In the genomic region with DNA sequence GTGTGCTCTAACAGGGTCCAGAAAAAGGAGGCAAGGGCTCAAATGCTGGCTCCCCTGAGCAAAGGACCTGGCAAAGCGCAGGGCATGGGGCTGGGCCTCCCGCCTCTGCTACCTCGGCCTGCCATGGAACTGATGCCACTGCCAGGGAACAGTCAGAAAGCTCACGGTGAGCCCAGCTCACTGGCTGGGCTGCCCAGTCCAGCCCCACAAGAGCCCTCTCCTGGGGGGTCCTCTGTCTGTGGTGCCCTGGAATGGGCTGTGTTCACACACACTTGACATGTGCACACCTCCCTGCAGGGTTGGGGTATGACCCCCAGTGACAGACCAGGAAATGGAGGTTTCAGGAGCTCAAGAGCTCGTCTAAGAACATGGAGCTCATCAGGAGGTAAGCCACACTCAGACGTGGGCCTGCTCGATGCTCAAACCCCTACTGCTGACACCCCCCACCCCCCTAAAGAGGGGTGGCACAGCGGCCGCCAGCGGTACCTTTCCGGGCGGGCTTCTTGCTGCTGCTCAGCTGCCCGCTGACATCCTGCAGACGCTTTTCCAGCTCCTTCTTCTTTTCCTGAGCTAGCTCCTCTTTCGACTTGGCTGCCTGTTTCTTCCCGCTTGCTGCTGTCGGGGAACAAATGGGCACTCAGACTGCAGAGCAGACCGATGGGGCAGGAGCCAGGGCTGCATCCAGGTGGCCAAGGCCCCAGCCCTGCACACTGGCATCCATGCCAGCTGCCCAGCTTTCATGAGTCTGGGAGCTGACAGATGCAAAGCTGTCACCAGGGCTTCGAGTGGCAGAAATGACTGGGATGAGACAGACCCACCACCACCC, we compare ENCODE assay signal across 25 cellular contexts.
"Had no signal": no experiment of that assay in that cellular context is flagged by ENCODE, and none has a peak within 500 bp of the region (broad histone marks: within the 10 kb centered on the region; RNA-seq: fewer than 3 reads in every experiment).

No MANE protein-coding gene starts in this region.

- H3K27ac ChIP-seq: brain microvascular endothelial cell, esophagus muscularis mucosa, foreskin keratinocyte, heart left ventricle, left lung, ovary, prostate gland, suprapubic skin, tibial artery had no signal

- H3K27me3 ChIP-seq: brain microvascular endothelial cell, esophagus muscularis mucosa, foreskin keratinocyte, heart left ventricle, left lung, ovary, suprapubic skin, tibial artery had no signal

- H3K36me3 ChIP-seq: ovary had no signal

- ATAC-seq: foreskin keratinocyte; left lung; natural killer cell; stimulated activated naive B cell treated with anti-CD40 and anti-IgM and Interleukin-4, amounts not matched to agents 10 μg/mL and 1 μg/mL and 100 μg/mL, for 72 hours; WTC11 had no signal

- DNase-seq: activated effector memory CD4-positive, alpha-beta T cell treated with anti-CD3 and anti-CD28 coated beads, Interleukin-2, amount 50 U/mL, for 16 hours; activated naive CD4-positive, alpha-beta T cell treated with anti-CD3 and anti-CD28 coated beads for 36 hours; activated T-cell treated with anti-CD3 and anti-CD28 coated beads for 4 hours; amniotic stem cell; brain microvascular endothelial cell; dermis blood vessel endothelial cell; effector CD4-positive, alpha-beta T cell; foreskin keratinocyte; mesendoderm; natural killer cell; retina; stimulated activated CD4-positive, alpha-beta T cell treated with anti-CD3 and anti-CD28 coated beads, Interleukin-15, amount 100 ng/mL, for 24 hours; stimulated activated CD4-positive, alpha-beta T cell treated with anti-CD3 and anti-CD28 coated beads, Interleukin-2, amount 100 ng/mL, for 24 hours; stimulated activated naive B cell treated with anti-CD40 and anti-IgM and Interleukin-4, amounts not matched to agents 10 μg/mL and 1 μg/mL and 100 μg/mL, for 72 hours; T-helper 2 cell; tibial artery had no signal

- H3K4me3 ChIP-seq: esophagus muscularis mucosa, heart left ventricle, left lung, lung, ovary, prostate gland, smooth muscle cell, suprapubic skin, tibial artery had no signal

- H3K4me1 ChIP-seq: esophagus muscularis mucosa, foreskin keratinocyte, heart left ventricle, left lung, prostate gland, suprapubic skin, tibial artery had no signal

- H3K9me3 ChIP-seq: left lung, ovary, prostate gland, suprapubic skin had no signal
